In the genomic region with DNA sequence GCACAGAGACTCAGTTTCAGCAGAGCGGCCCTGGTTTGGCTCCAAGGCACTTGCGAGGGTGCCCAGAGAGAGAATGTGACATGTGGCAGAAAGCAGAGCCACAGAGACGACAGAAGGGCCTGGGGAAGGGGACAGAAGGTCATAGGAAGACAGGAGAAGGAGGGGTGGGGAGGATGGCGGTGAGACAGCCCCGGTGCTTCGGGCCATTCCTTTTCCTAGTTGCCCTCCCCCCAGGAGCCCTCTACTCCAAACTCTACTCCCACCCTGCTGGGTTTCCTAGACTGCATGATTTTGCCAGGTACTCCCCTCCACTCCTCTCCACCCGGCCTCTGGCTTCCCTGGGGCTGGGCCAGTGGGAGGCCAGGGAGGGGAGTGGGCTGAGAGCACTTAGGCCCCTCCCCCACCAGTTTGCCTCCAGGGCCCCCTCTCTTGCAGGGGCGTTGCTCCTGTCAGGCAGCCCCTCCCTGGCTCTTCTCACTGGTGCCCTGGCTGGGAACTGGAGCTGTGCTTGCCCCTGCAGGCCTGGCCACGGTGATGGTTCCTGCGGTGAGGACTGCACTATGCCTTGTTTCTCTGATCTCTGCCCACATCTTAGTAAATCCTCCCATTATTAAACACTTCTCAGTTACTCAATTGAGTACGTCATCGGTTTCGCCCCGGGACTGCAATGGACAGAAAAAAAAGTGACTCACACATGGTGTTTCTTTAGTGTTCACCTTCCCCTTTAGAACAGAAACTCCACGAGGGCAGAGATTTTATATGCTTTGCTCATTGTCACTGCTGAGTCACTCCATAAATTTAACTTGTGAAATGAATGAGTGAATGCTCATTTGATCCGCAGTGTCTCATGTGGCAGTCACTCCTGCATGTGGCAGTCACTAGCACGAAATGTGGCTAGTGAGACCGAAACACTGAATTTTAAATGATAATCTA, we compare ENCODE assay signal across 8 cellular contexts. TPM values are rescaled to one million over a fixed set of nuclear protein-coding genes. Genes with fewer than 3 reads are reported as not detected.
DNase-seq lines count a peak whose midpoint lies in the region; ATAC-seq and TF ChIP-seq lines count a peak whose summit lies in the region.

No MANE protein-coding gene starts in this region.

- peak; percentile 52 for ATAC-seq in lung (ENCODE audit: insufficient read depth, low FRiP score)

- H3K4me1 Mint-ChIP-seq in CD8-positive, alpha-beta memory T cell = peaks cover 0 to 5% (median 5%) of the 10 kb centered on the region in 3 donors

- in situ Hi-C loops in G401 (cut with HindIII; ENCODE audit: low sequenced_read_pairs) = no loop called here

- peaks cover 6% of the 10 kb centered on the region in 2 donors for H3K4me1 ChIP-seq in lung (ENCODE audit: control insufficient read depth in 2 of 2, insufficient read depth in 2 of 2, low read length in 2 of 2)
- H3K4me1 ChIP-seq in CD8-positive, alpha-beta memory T cell (ENCODE audit: insufficient read depth, low read length) = no peaks in the 10 kb centered on the region

- H3K27ac Mint-ChIP-seq in CD8-positive, alpha-beta memory T cell = peak overlapping the region in 2 of 8 donors; percentile 17 to 18

- H3K27me3 Mint-ChIP-seq in CD8-positive, alpha-beta memory T cell = peaks cover 0 to 5% of the 10 kb centered on the region in 2 donors

- H3K27me3 ChIP-seq in lung (ENCODE audit: control insufficient read depth, insufficient read depth) = no peaks in the 10 kb centered on the region
- H3K27me3 ChIP-seq in CD8-positive, alpha-beta memory T cell (ENCODE audit: insufficient read depth, low read length, poor library complexity, severe bottlenecking) = no peaks in the 10 kb centered on the region

- no peaks in the 10 kb centered on the region for H3K36me3 Mint-ChIP-seq in CD8-positive, alpha-beta memory T cell

- 48 to 50% methylated on average over 17 to 18 of the region's 18 CpGs for WGBS in lung, 2 donors

- no peak for TF ChIP-seq CTCF in cardiac fibroblast (IDR thresholded peaks at IDR 0.05; ENCODE audit: low read depth, low read length)
- TF ChIP-seq CTCF in lung (IDR thresholded peaks at IDR 0.05; ENCODE audit: control extremely low read depth, extremely low read depth) = no peak

- CTCF ChIA-PET in CD8-positive, alpha-beta memory T cell (lab: Charles Lee) = no interaction called here

- H3K4me3 ChIP-seq in cardiac fibroblast (replicated peaks in 1 of 2; ENCODE audit: low read depth in 2 of 2, low read length in 2 of 2) = no peak overlapping the region
- no peak overlapping the region for H3K4me3 ChIP-seq in lung
- no peak overlapping the region for H3K4me3 ChIP-seq in CD8-positive, alpha-beta memory T cell (ENCODE audit: low read length)

- H3K4me3 Mint-ChIP-seq in CD8-positive, alpha-beta memory T cell = no peak overlapping the region

- DNase-seq in G401 (ENCODE audit: low spot score) (peak; percentile 44), NCI-H69 (lab: John Stamatoyannopoulos, UW) (peak; percentile 38), cardiac fibroblast (ENCODE audit: low read depth in 2 of 2) (peak; percentile 95 to 97), lung (ENCODE audit: low spot score) (peak; percentile 54), NCI-H748 (lab: John Stamatoyannopoulos, UW; ENCODE audit: unreplicated experiment) (no peak), SHP77 (lab: John Stamatoyannopoulos, UW) (no peak)
- DNase-seq in CD8-positive, alpha-beta memory T cell = no peak

- no peaks in the 10 kb centered on the region for H3K9me3 Mint-ChIP-seq in CD8-positive, alpha-beta memory T cell

- H3K36me3 ChIP-seq in lung (ENCODE audit: control insufficient read depth in 2 of 2, insufficient read depth in 2 of 2, low read length in 2 of 2) = no peaks in the 10 kb centered on the region
- no peaks in the 10 kb centered on the region for H3K36me3 ChIP-seq in CD8-positive, alpha-beta memory T cell (ENCODE audit: insufficient read depth, low read length)

- POLR2A ChIA-PET in CD8-positive, alpha-beta memory T cell (lab: Charles Lee) = no interaction called here

- H3K27ac ChIP-seq in lung (ENCODE audit: low read depth in 1 of 2, low read length in 1 of 2) = peak overlapping the region; percentile 76 to 85
- peak overlapping the region; percentile 45 for H3K27ac ChIP-seq in temporal lobe (ENCODE audit: low read depth, low read length)
- H3K27ac ChIP-seq in CD8-positive, alpha-beta memory T cell (ENCODE audit: low read depth, low read length) = no peak overlapping the region

- no peaks in the 10 kb centered on the region for H3K9me3 ChIP-seq in lung (ENCODE audit: control insufficient read depth in 2 of 2, insufficient read depth in 1 of 2, low read length in 1 of 2)
- no peaks in the 10 kb centered on the region for H3K9me3 ChIP-seq in CD8-positive, alpha-beta memory T cell (ENCODE audit: low read length)

RNA-seq across cellular contexts. Expression of gene SP3, which starts 58.7 kb away (rescaled TPM):
- 88.2 and 108 TPM in 2 replicates for total RNA-seq in G401 (2014; rRNA removed; shearing (Covaris generic))
- total RNA-seq in lung (100 to 1,000 TPM in 1 of 2 donors, 10 to 100 TPM in 1; 81.4 to 183 TPM), temporal lobe (103 TPM)
- 10 to 100 TPM; 14.5 to 29.0 TPM for polyA plus RNA-seq in lung
- total RNA-seq in CD8-positive, alpha-beta memory T cell = 10 to 100 TPM; 93.0 to 98.4 TPM
- 61.0 TPM for polyA plus RNA-seq in CD8-positive, alpha-beta memory T cell

Comparison
In these comparisons a context has a peak if more than half of its experiments do, and no peak if none do; other contexts are left out.
1. DNase-seq: peak in G401 (single experiment), NCI-H69 (single experiment), cardiac fibroblast (2 of 2) and lung (single experiment); none in NCI-H748 (single experiment), SHP77 (0 of 2) and CD8-positive, alpha-beta memory T cell (0 of 5).